In genomic region chr2:9441556-9441955, GRCh38 we compare ENCODE assay signal across 1 cellular context.
TF ChIP-seq lines count a peak whose summit lies in the region.

No MANE protein-coding gene starts in this region.

TF ChIP-seq in IMR-90, 13 proteins besides CTCF, POLR2A, EP300 and RAD21:
- no peak for TF ChIP-seq CEBPB (IDR thresholded peaks at IDR 0.05; ENCODE audit: low read depth, low read length)
- TF ChIP-seq MAFK (IDR thresholded peaks at IDR 0.05; ENCODE audit: low read depth, low read length) = no peak
- TF ChIP-seq MAZ (IDR thresholded peaks at IDR 0.05; ENCODE audit: borderline replicate concordance, low read depth, low read length) = no peak
- TF ChIP-seq RFX5 (IDR thresholded peaks at IDR 0.05; ENCODE audit: low read depth, low read length) = no peak
- TF ChIP-seq ELK1 (IDR thresholded peaks at IDR 0.05; ENCODE audit: borderline replicate concordance, low read depth, low read length) = no peak
- TF ChIP-seq MXI1 (IDR thresholded peaks at IDR 0.05; ENCODE audit: borderline replicate concordance, low read depth, low read length) = no peak
- no peak for TF ChIP-seq RCOR1 (IDR thresholded peaks at IDR 0.05; ENCODE audit: insufficient replicate concordance, low read length)
- TF ChIP-seq BHLHE40 (IDR thresholded peaks at IDR 0.05; ENCODE audit: low read depth, low read length) = no peak
- TF ChIP-seq SMC3 (IDR thresholded peaks at IDR 0.05; ENCODE audit: low read depth, low read length) = no peak
- TF ChIP-seq FOS (IDR thresholded peaks at IDR 0.05; ENCODE audit: low read depth, low read length) = no peak
- TF ChIP-seq NFE2L2 (IDR thresholded peaks at IDR 0.05; ENCODE audit: low read depth, low read length) = no peak
- TF ChIP-seq USF2 (IDR thresholded peaks at IDR 0.05; ENCODE audit: low read depth, low read length) = no peak
- no peak for TF ChIP-seq CHD1 (IDR thresholded peaks at IDR 0.05; ENCODE audit: low read depth, low read length)
